1 cellular context compared by ENCODE assay signal in genomic region chr10:43408710-43409384, GRCh38.
TF ChIP-seq lines count a peak whose summit lies in the region.

TSS of gene HNRNPF (minus strand) at chr10:43409186. CDS start at chr10:43387884, 21,302 bp downstream.

TF ChIP-seq in A549, 52 proteins besides CTCF, POLR2A, EP300 and RAD21 (continued from another document):
- TF ChIP-seq ATOH8 (CRISPR knock-in tag; IDR thresholded peaks at IDR 0.05; ENCODE audit: low read depth) = peak; percentile 87
- TF ChIP-seq MAZ (IDR thresholded peaks at IDR 0.05; ENCODE audit: borderline replicate concordance, low read depth, low read length) = peak; percentile 33; the same call in 1 of the 2 replicates
- TF ChIP-seq USF2 (IDR thresholded peaks at IDR 0.05) = 0 out of 2 replicates have a peak, but pooled peaks have one; percentile 19
- TF ChIP-seq GATA3 (IDR thresholded peaks at IDR 0.05; ENCODE audit: borderline replicate concordance) = peak; percentile 10; the same call in 1 of the 2 replicates
- TF ChIP-seq PBX3 (IDR thresholded peaks at IDR 0.05) = no peak
- TF ChIP-seq HMGXB4 (CRISPR knock-in tag; IDR thresholded peaks at IDR 0.05; ENCODE audit: borderline replicate concordance) = peak; percentile 15; the same call in 1 of the 2 replicates
- peak; percentile 85 for TF ChIP-seq HOXB5 (CRISPR knock-in tag; IDR thresholded peaks at IDR 0.05)
- peak; percentile 69 for TF ChIP-seq FOXS1 (CRISPR knock-in tag; IDR thresholded peaks at IDR 0.05)
- TF ChIP-seq RARB (CRISPR knock-in tag; IDR thresholded peaks at IDR 0.05) = peak; percentile 75; the same call in 1 of the 2 replicates
- no peak for TF ChIP-seq NFE2L2 (conservative IDR thresholded peaks at IDR 0.05; ENCODE audit: low read length)
- TF ChIP-seq CBX8 (IDR thresholded peaks at IDR 0.05) = no peak
- 0 out of 2 replicates have a peak, but pooled peaks have one; percentile 48 for TF ChIP-seq TFCP2L1 (CRISPR knock-in tag; IDR thresholded peaks at IDR 0.05)
TF ChIP-seq in A549: peak in this region for 22.
